29 cellular contexts compared by ENCODE assay signal in the genomic region with DNA sequence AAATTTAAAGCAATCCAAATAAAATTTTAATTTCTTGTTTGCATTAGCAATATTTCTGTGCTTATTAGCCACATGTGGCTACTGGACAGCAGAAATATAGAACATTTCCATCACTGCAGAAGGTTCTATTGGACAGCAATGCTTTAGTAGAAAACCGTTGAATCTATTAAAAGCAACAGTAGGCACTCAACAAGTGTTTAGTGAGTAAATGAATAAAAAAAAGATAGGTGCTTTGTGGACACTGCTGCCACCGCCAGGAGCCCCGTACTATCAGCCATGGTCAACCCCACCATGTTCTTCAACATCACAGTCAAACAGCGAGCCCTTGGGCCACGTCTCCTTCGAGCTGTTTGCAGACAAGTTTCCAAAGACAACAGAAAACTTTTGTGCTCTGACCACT.
"Had no signal": no experiment of that assay in that cellular context is flagged by ENCODE, and none has a peak within 500 bp of the region (broad histone marks: within the 10 kb centered on the region; RNA-seq: fewer than 3 reads in every experiment).

No MANE protein-coding gene starts in this region.

- H3K27me3 ChIP-seq: neutrophil, pancreas, right lobe of liver, sigmoid colon, suprapubic skin, testis, tibial artery, transverse colon, upper lobe of right lung, uterus had no signal

- H3K27me3 Mint-ChIP-seq: naive thymus-derived CD8-positive, alpha-beta T cell; natural killer cell treated with Interleukin-12 subunit alpha and Interleukin-12 subunit beta and Interleukin-15 and Interleukin-18, amount 100 ng/mL, for 72 hours; stimulated activated naive CD8-positive, alpha-beta T cell treated with anti-CD3 and anti-CD28 coated beads, Interleukin-15, amount 100 ng/mL, for 72 hours; type B pancreatic cell had no signal

- H3K27ac Mint-ChIP-seq: naive thymus-derived CD8-positive, alpha-beta T cell; natural killer cell treated with Interleukin-12 subunit alpha and Interleukin-12 subunit beta and Interleukin-15 and Interleukin-18, amount 100 ng/mL, for 72 hours; nephron progenitor cell; stimulated activated effector memory CD8-positive, alpha-beta T cell treated with anti-CD3 and anti-CD28 coated beads, Interleukin-12 subunit alpha, Interleukin-12 subunit beta, amount 100 ng/mL, for 72 hours; stimulated activated naive CD8-positive, alpha-beta T cell treated with anti-CD3 and anti-CD28 coated beads, Interleukin-15, amount 100 ng/mL, for 72 hours; type B pancreatic cell had no signal

- H3K36me3 Mint-ChIP-seq: natural killer cell treated with Interleukin-12 subunit alpha and Interleukin-12 subunit beta and Interleukin-15 and Interleukin-18, amount 100 ng/mL, for 72 hours; stimulated activated effector memory CD8-positive, alpha-beta T cell treated with anti-CD3 and anti-CD28 coated beads, Interleukin-12 subunit alpha, Interleukin-12 subunit beta, amount 100 ng/mL, for 72 hours; type B pancreatic cell had no signal

- H3K4me3 ChIP-seq: pancreas, prostate gland, right lobe of liver, sigmoid colon, suprapubic skin, testis, tibial artery, transverse colon, upper lobe of right lung, uterus had no signal

- FAIRE-seq: pancreas, small intestine had no signal

- H3K4me1 ChIP-seq: pancreas, prostate gland, sigmoid colon, testis, tibial artery, transverse colon, uterus had no signal

- H3K9me3 ChIP-seq: neutrophil, pancreas, prostate gland, right lobe of liver, sigmoid colon, suprapubic skin, testis, tibial artery, transverse colon, upper lobe of right lung, uterus had no signal

- H3K27ac ChIP-seq: neutrophil, pancreas, prostate gland, right lobe of liver, sigmoid colon, suprapubic skin, testis, tibial artery, transverse colon, upper lobe of right lung, uterus had no signal

- DNase-seq: naive thymus-derived CD8-positive, alpha-beta T cell; nephron progenitor cell; nucleus accumbens; pancreas; retina; right cardiac atrium; right lobe of liver; sigmoid colon; small intestine; stimulated activated CD4-positive, alpha-beta T cell treated with anti-CD3 and anti-CD28 coated beads, Interleukin-15, amount 100 ng/mL, for 24 hours; stimulated activated CD4-positive, alpha-beta T cell treated with anti-CD3 and anti-CD28 coated beads, Interleukin-2, amount 100 ng/mL, for 24 hours; stimulated activated CD4-positive, alpha-beta T cell treated with anti-CD3 and anti-CD28 coated beads, Interleukin-2, amount 100 ng/mL, for 48 hours; stimulated activated CD4-positive, alpha-beta T cell treated with anti-CD3 and anti-CD28 coated beads, Interleukin-4, amount 100 ng/mL, for 24 hours; stimulated activated naive CD4-positive, alpha-beta T cell; stimulated activated naive CD8-positive, alpha-beta T cell treated with anti-CD3 and anti-CD28 coated beads, Interleukin-15, amount 100 ng/mL, for 72 hours; stimulated activated naive CD8-positive, alpha-beta T cell treated with anti-CD3 and anti-CD28 coated beads, Interleukin-15, Interleukin-2, amounts not matched to agents 100 U/mL and 50 U/mL, for 24 hours; substantia nigra; testis; tibial artery; transverse colon; upper lobe of right lung; uterus had no signal

- H3K4me1 Mint-ChIP-seq: nephron progenitor cell had no signal

- H3K4me3 Mint-ChIP-seq: naive thymus-derived CD8-positive, alpha-beta T cell; natural killer cell treated with Interleukin-12 subunit alpha and Interleukin-12 subunit beta and Interleukin-15 and Interleukin-18, amount 100 ng/mL, for 72 hours; nephron progenitor cell; neural crest cell; stimulated activated effector memory CD8-positive, alpha-beta T cell treated with anti-CD3 and anti-CD28 coated beads, Interleukin-12 subunit alpha, Interleukin-12 subunit beta, amount 100 ng/mL, for 72 hours; stimulated activated naive CD8-positive, alpha-beta T cell treated with anti-CD3 and anti-CD28 coated beads, Interleukin-15, amount 100 ng/mL, for 72 hours; type B pancreatic cell had no signal

- H3K9me3 Mint-ChIP-seq: naive thymus-derived CD8-positive, alpha-beta T cell; natural killer cell treated with Interleukin-12 subunit alpha and Interleukin-12 subunit beta and Interleukin-15 and Interleukin-18, amount 100 ng/mL, for 72 hours; nephron progenitor cell; neural crest cell; stimulated activated effector memory CD8-positive, alpha-beta T cell treated with anti-CD3 and anti-CD28 coated beads, Interleukin-12 subunit alpha, Interleukin-12 subunit beta, amount 100 ng/mL, for 72 hours; stimulated activated naive CD8-positive, alpha-beta T cell treated with anti-CD3 and anti-CD28 coated beads, Interleukin-15, amount 100 ng/mL, for 72 hours; type B pancreatic cell had no signal

- ATAC-seq: naive thymus-derived CD8-positive, alpha-beta T cell; natural killer cell treated with Interleukin-12 subunit alpha and Interleukin-12 subunit beta and Interleukin-15 and Interleukin-18, amount 100 ng/mL, for 72 hours; pancreas; right cardiac atrium; right lobe of liver; stimulated activated effector memory CD8-positive, alpha-beta T cell treated with anti-CD3 and anti-CD28 coated beads, Interleukin-12 subunit alpha, Interleukin-12 subunit beta, amount 100 ng/mL, for 72 hours; stimulated activated naive CD8-positive, alpha-beta T cell treated with anti-CD3 and anti-CD28 coated beads, Interleukin-15, amount 100 ng/mL, for 72 hours; stimulated activated naive CD8-positive, alpha-beta T cell treated with anti-CD3 and anti-CD28 coated beads, Interleukin-15, Interleukin-2, amounts not matched to agents 100 U/mL and 50 U/mL, for 24 hours; upper lobe of right lung had no signal

- H3K36me3 ChIP-seq: pancreas, prostate gland, right lobe of liver, sigmoid colon, suprapubic skin, tibial artery, transverse colon, upper lobe of right lung, uterus had no signal
